In genomic region chr10:104333037-104333727, GRCh38 we compare ENCODE assay signal across 1 cellular context.
TF ChIP-seq lines count a peak whose summit lies in the region.

No MANE protein-coding gene starts in this region.

TF ChIP-seq in HEK293, 187 proteins besides CTCF, POLR2A, EP300 and RAD21 (continued from another document):
- TF ChIP-seq PRDM10 (tag by site-specific recombination; IDR thresholded peaks at IDR 0.05) (peak; percentile 99), ZNF623 (tag by site-specific recombination; IDR thresholded peaks at IDR 0.05) (no peak)
